Comparison of ENCODE assay signal across 22 cellular contexts in the genomic region with DNA sequence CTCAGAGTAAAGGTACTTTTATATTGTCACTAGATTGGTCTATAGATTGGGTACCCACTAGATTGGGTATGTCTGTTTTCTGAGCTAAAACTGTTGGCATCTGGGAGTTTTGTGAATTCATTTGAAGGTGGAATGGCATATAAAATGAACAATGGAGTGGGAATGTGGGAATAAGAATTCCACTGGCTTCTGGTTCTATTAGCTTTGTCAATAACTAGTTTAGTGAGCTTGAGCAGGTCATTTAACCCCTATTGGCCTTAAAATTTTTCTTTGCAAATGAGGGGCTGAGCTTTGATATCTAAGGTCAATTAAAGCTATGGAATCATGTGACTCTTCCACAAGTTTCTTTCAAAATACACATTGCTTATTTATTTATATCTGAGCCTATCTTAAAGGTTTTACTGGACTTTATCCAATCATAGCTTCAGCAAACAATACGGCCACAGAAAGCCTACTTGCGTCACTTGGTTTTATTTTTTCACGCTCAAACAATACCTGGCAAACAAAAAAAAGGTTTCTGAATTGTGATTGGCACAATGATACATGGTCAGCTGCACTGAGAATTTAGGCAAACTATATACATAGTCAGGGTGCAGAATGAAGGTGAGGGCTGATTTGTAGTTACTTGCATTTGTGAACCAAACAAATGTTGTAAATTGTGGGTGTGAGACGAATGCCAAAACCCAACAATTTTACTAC. TPM values are rescaled to one million over a fixed set of nuclear protein-coding genes. Genes with fewer than 3 reads are reported as not detected.
DNase-seq lines count a peak whose midpoint lies in the region; ATAC-seq, FAIRE-seq and TF ChIP-seq lines count a peak whose summit lies in the region.
"Had no signal": no experiment of that assay in that cellular context is flagged by ENCODE, and none has a peak within 500 bp of the region (broad histone marks: within the 10 kb centered on the region; RNA-seq: fewer than 3 reads in every experiment).

No MANE protein-coding gene starts in this region.

- DNase-seq in HepG2 (ENCODE audit: low spot score) (no peak), right lobe of liver (no peak), H1 (ENCODE audit: low read depth in 1 of 2, low spot score in 2 of 2) (no peak), pancreas (peak in 3 of 6 donors; percentile 20 to 32 (median 24)), omental fat pad (ENCODE audit: low spot score) (no peak), DMS53 treated with DMSO at 0.1 percent for 48 hours (lab: John Stamatoyannopoulos, UW; ENCODE audit: unreplicated experiment) (no peak)
- DNase-seq: AML-193; BE2C; CD4-positive, alpha-beta T cell; CD8-positive, alpha-beta memory T cell; DMS 273 treated with DMSO at 0.1 percent for 48 hours; DMS79 treated with DMSO at 0.1 percent for 48 hours; GF-D8; H9; HFFc6 had no signal

- no peak overlapping the region for H2BK15ac ChIP-seq in H1 (ENCODE audit: low read length)

- no peak overlapping the region for H4K8ac ChIP-seq in H1 (ENCODE audit: extremely low read depth, insufficient read depth, low read length)

- no peak overlapping the region for H3K23ac ChIP-seq in H1 (ENCODE audit: insufficient read length)

- no peak overlapping the region for H3K27ac ChIP-seq in HepG2 (ENCODE audit: extremely low read length, insufficient read depth, low read length)
- no peak overlapping the region for H3K27ac ChIP-seq in right lobe of liver
- no peak overlapping the region for H3K27ac ChIP-seq in H1 (ENCODE audit: low read depth, low read length)
- peak overlapping the region; percentile 27 to 82 (median 54) for H3K27ac ChIP-seq in pancreas
- H3K27ac ChIP-seq: 22Rv1; BLaER1 treated with 17β-estradiol and CSF1 and Interleukin-3, amounts not matched to agents 10 nM and 100 nM had no signal

- H3K56ac ChIP-seq in H1 (replicated peaks; ENCODE audit: insufficient read length, low read depth, low read length) = no peak overlapping the region

- H3K79me1 ChIP-seq in H1 (ENCODE audit: low read depth, low read length) = no peaks in the 10 kb centered on the region

- H3K4me3 ChIP-seq in HepG2 (replicated peaks in 1 of 3; ENCODE audit: insufficient read depth in 1 of 3, low read depth in 2 of 3, low read length in 3 of 3) (no peak overlapping the region), right lobe of liver (no peak overlapping the region), H1 (ENCODE audit: extremely low read depth in 1 of 4, insufficient read depth in 2 of 4, low read depth in 3 of 4, low read length in 4 of 4) (no peak overlapping the region), pancreas (peak overlapping the region in 1 of 4 donors; percentile 13)
- H3K4me3 ChIP-seq: BLaER1 treated with 17β-estradiol and CSF1 and Interleukin-3, amounts not matched to agents 10 nM and 100 nM had no signal

- no TSS peak for BruUV-seq in HepG2 (replicated peaks; lab: Mats Ljungman, UMichigan)

- H2BK20ac ChIP-seq in H1 (ENCODE audit: low read length) = no peak overlapping the region

- H3K27me3 ChIP-seq in HepG2 (ENCODE audit: control insufficient read depth in 1 of 2, insufficient read depth in 2 of 2, low read length in 2 of 2) (no peaks in the 10 kb centered on the region), right lobe of liver (no peaks in the 10 kb centered on the region), H1 (replicated peaks in 1 of 4; ENCODE audit: control insufficient read depth in 3 of 4, extremely low read depth in 1 of 4, insufficient read depth in 3 of 4, low read length in 3 of 4) (no peaks in the 10 kb centered on the region), pancreas (no peaks in the 10 kb centered on the region)
- H3K27me3 ChIP-seq: BE2C; BLaER1 treated with 17β-estradiol and CSF1 and Interleukin-3, amounts not matched to agents 10 nM and 100 nM had no signal

- TF ChIP-seq EP300 in HepG2 (IDR thresholded peaks at IDR 0.05; ENCODE audit: low read depth in 2 of 2, low read length in 2 of 2) (no peak), HepG2 (CRISPR knock-in tag; IDR thresholded peaks at IDR 0.05; ENCODE audit: borderline replicate concordance) (no peak), H1 (IDR thresholded peaks at IDR 0.05; ENCODE audit: borderline replicate concordance in 1 of 2, low read depth in 2 of 2, low read length in 2 of 2) (no peak)

- in situ Hi-C loops in HepG2 (cut with HindIII; ENCODE audit: extremely low pct_ligation_motif_present, low pct_unique_long_range_greater_than_20kb) = no loop called here

- intact Hi-C loops in HepG2 (cut with micrococcal nuclease; ENCODE audit: unreplicated experiment) = no loop called here
- intact Hi-C loops in right lobe of liver (cut with DNase I) = no loop called here
- intact Hi-C loops in pancreas (cut with DNase I) = no loop called here

- H3K36me3 ChIP-seq in HepG2 (replicated peaks in 1 of 2; ENCODE audit: control insufficient read depth in 1 of 2, insufficient read depth in 2 of 2, low read length in 2 of 2) = no peaks in the 10 kb centered on the region
- no peaks in the 10 kb centered on the region for H3K36me3 ChIP-seq in right lobe of liver
- no peaks in the 10 kb centered on the region for H3K36me3 ChIP-seq in H1 (ENCODE audit: control insufficient read depth in 2 of 4, insufficient read depth in 4 of 4, low read length in 3 of 4)
- H3K36me3 ChIP-seq in pancreas = no peaks in the 10 kb centered on the region
- H3K36me3 ChIP-seq: BE2C; BLaER1 treated with 17β-estradiol and CSF1 and Interleukin-3, amounts not matched to agents 10 nM and 100 nM had no signal

- H2AFZ ChIP-seq in HepG2 (ENCODE audit: low read length) = no peak overlapping the region
- peak overlapping the region; percentile 53; the same call in 1 of the 2 replicates for H2AFZ ChIP-seq in H1 (ENCODE audit: low read length)

- H3K9me3 ChIP-seq in HepG2 (ENCODE audit: low read length) (no peaks in the 10 kb centered on the region), right lobe of liver (no peaks in the 10 kb centered on the region), H1 (ENCODE audit: insufficient read depth in 2 of 2, low read depth in 1 of 2, low read length in 1 of 2) (no peaks in the 10 kb centered on the region), pancreas (no peaks in the 10 kb centered on the region)
- H3K9me3 ChIP-seq: BE2C; BLaER1 treated with 17β-estradiol and CSF1 and Interleukin-3, amounts not matched to agents 10 nM and 100 nM had no signal

- no peak overlapping the region for H2AK5ac ChIP-seq in H1 (ENCODE audit: low read depth, low read length)

- TF ChIP-seq CTCF in HepG2 (CRISPR knock-in tag; IDR thresholded peaks at IDR 0.05) = no peak
- no peak for TF ChIP-seq CTCF in right lobe of liver (IDR thresholded peaks at IDR 0.05)
- no peak for TF ChIP-seq CTCF in H1 (IDR thresholded peaks at IDR 0.05; ENCODE audit: control extremely low read depth in 1 of 3, insufficient read depth in 1 of 3, low read depth in 1 of 3, low read length in 3 of 3)
- no peak for TF ChIP-seq CTCF in pancreas (IDR thresholded peaks at IDR 0.05)
- no peak for TF ChIP-seq CTCF in omental fat pad (IDR thresholded peaks at IDR 0.05)

- no peak for TF ChIP-seq RAD21 in HepG2 (CRISPR knock-in tag; IDR thresholded peaks at IDR 0.05)
- no peak for TF ChIP-seq RAD21 in H1 (IDR thresholded peaks at IDR 0.05 in 1 of 2, conservative IDR thresholded peaks at IDR 0.05 in 1 of 2; ENCODE audit: low read depth in 2 of 2, low read length in 2 of 2)

- H4K20me1 ChIP-seq in HepG2 (ENCODE audit: insufficient read depth, low read length) (no peaks in the 10 kb centered on the region), H1 (replicated peaks in 1 of 2; ENCODE audit: control insufficient read depth in 1 of 2, insufficient read depth in 2 of 2, low read length in 2 of 2) (no peaks in the 10 kb centered on the region)
- H4K20me1 ChIP-seq: BLaER1 treated with 17β-estradiol and CSF1 and Interleukin-3, amounts not matched to agents 10 nM and 100 nM had no signal

- H3K4me2 ChIP-seq in HepG2 (ENCODE audit: low read depth, low read length) (peak overlapping the region; percentile 2; the same call in 1 of the 2 replicates), H1 (ENCODE audit: insufficient read depth in 1 of 2, low read depth in 2 of 2, low read length in 2 of 2) (no peak overlapping the region)
- H3K4me2 ChIP-seq: BLaER1 treated with 17β-estradiol and CSF1 and Interleukin-3, amounts not matched to agents 10 nM and 100 nM had no signal

- POLR2A ChIA-PET in HepG2 (lab: Yijun Ruan, JAX) (no interaction called here), H1 (lab: Charles Lee; ENCODE audit: partially characterized antibody) (no interaction called here)

- H3K14ac ChIP-seq in H1 (ENCODE audit: insufficient read length) = no peak overlapping the region

- no peak overlapping the region for H2BK5ac ChIP-seq in H1 (ENCODE audit: low read depth, low read length)

- H4K91ac ChIP-seq in H1 (replicated peaks; ENCODE audit: insufficient read length, low read length) = no peak overlapping the region

- no peak overlapping the region for H2BK12ac ChIP-seq in H1 (ENCODE audit: low read depth, low read length)

- H3K4me1 ChIP-seq in HepG2 (ENCODE audit: insufficient read depth, low read length) (0 out of 2 replicates have a peak, but pooled peaks cover 5% of the 10 kb centered on the region), right lobe of liver (no peaks in the 10 kb centered on the region), H1 (replicated peaks in 1 of 4; ENCODE audit: control insufficient read depth in 3 of 4, insufficient read depth in 4 of 4, low read length in 3 of 4) (no peaks in the 10 kb centered on the region), pancreas (peaks cover 31 to 57% (median 54%) of the 10 kb centered on the region in 3 donors)
- H3K4me1 ChIP-seq: BE2C had no signal

- no peak overlapping the region for H3K18ac ChIP-seq in H1 (ENCODE audit: extremely low read depth, low read length)

- WGBS in HepG2 (ENCODE audit: low lambda C conversion rate) = 31% methylated on average over 4 of the region's 4 CpGs
- 68% methylated on average over 4 of the region's 4 CpGs for WGBS in right lobe of liver (ENCODE audit: insufficient coverage, low coverage, low lambda C conversion rate, missing lambda C conversion rate)
- 94% methylated on average over 4 of the region's 4 CpGs; no CpG with 5 or more reads in 1 of the 2 experiments for WGBS in H1 (ENCODE audit: extremely low coverage in 1 of 2, insufficient coverage in 1 of 2, insufficient read length in 1 of 2, insufficient replicate concordance in 2 of 2, low coverage in 1 of 2, low lambda C conversion rate in 2 of 2, missing lambda C conversion rate in 1 of 2), 2 experiments
- 41 to 42% methylated on average over 4 of the region's 4 CpGs for WGBS in pancreas, 2 donors

- FAIRE-seq in HepG2 (lab: Jason Lieb, UNC) (no peak), H1 (lab: Jason Lieb, UNC) (no peak), pancreas (lab: Jason Lieb, UNC) (no peak)
- FAIRE-seq: A204.1, D721Med, GM12891, GM18507 had no signal

- no peak overlapping the region for H4K5ac ChIP-seq in H1 (ENCODE audit: insufficient read length, low read depth, low read length)

- TF ChIP-seq POLR2A in HepG2 (IDR thresholded peaks at IDR 0.05; ENCODE audit: insufficient read depth in 1 of 2, low read depth in 2 of 2, low read length in 2 of 2) (no peak), right lobe of liver (IDR thresholded peaks at IDR 0.05) (no peak), H1 (IDR thresholded peaks at IDR 0.05; ENCODE audit: control extremely low read depth in 1 of 2, low read depth in 2 of 2, low read length in 2 of 2) (no peak)

- H3K9ac ChIP-seq in HepG2 (ENCODE audit: insufficient read depth, low read depth, low read length) = no peak overlapping the region
- no peak overlapping the region; a peak in 1 of 7 replicates for H3K9ac ChIP-seq in H1 (replicated peaks in 1 of 4; ENCODE audit: extremely low read depth in 1 of 4, low read depth in 3 of 4, low read length in 3 of 4)
- H3K9ac ChIP-seq: BLaER1 treated with 17β-estradiol and CSF1 and Interleukin-3, amounts not matched to agents 10 nM and 100 nM had no signal

- no peaks in the 10 kb centered on the region for H3K79me2 ChIP-seq in HepG2 (ENCODE audit: insufficient read depth, low read length)
- H3K79me2 ChIP-seq in H1 (ENCODE audit: control insufficient read depth in 1 of 2, insufficient read depth in 2 of 2, low read length in 2 of 2) = no peaks in the 10 kb centered on the region

- no peak overlapping the region for H2BK120ac ChIP-seq in H1 (replicated peaks; ENCODE audit: low read depth, low read length)

- H3K4ac ChIP-seq in H1 (replicated peaks; ENCODE audit: insufficient read length, low read depth, low read length) = no peak overlapping the region

- ATAC-seq in HepG2 (no peak), right lobe of liver (no peak), pancreas (peak; percentile 69 to 84 (median 78)), omental fat pad (ENCODE audit: low FRiP score) (no peak), GM19463 (IDR thresholded peaks at IDR 0.05; ENCODE audit: unreplicated experiment) (no peak)

- CTCF ChIA-PET in HepG2 (lab: Yijun Ruan, JAX; ENCODE audit: low intra/inter-chr PET ratio, low total read pairs) (no interaction called here), H1 (lab: Charles Lee; ENCODE audit: partially characterized antibody) (interaction anchor here (1.2 kb wide), 1 partner anchor 215 kb away, joined by 3 read pairs; no protein-coding TSS in a partner anchor)

- H3K23me2 ChIP-seq in H1 (ENCODE audit: low read depth, low read length) = no peaks in the 10 kb centered on the region

RNA-seq across cellular contexts. Expression of a gene that starts 28.8 kb away (rescaled TPM):
- total RNA-seq in HepG2 (2016; rRNA removed; fragmentation: Illumina TruSeq; extraction: Trizol) (61.4 and 62.3 TPM in 2 replicates), right lobe of liver (100 to 1,000 TPM in 2 of 6 experiments, 10 to 100 TPM in 4; 49.4 to 129 (median 74.5) TPM), pancreas (100 to 1,000 TPM; 304 to 497 (median 336) TPM), omental fat pad (10 to 100 TPM; 54.7 to 94.6 (median 70.6) TPM)
- 20.6 and 24.7 TPM in 2 replicates for total RNA-seq in HepG2 (2016; cell fraction: cytosol; rRNA removed; fragmentation: Illumina TruSeq; extraction: Trizol; ENCODE audit: low read depth)
- 58.6 TPM in 2 replicates for total RNA-seq in HepG2 (2016; cell fraction: insoluble cytoplasmic fraction; rRNA removed; fragmentation: Illumina TruSeq; extraction: Trizol)
- 55.8 and 67.6 TPM in 2 replicates for total RNA-seq in HepG2 (2016; cell fraction: membrane; rRNA removed; fragmentation: Illumina TruSeq; extraction: Trizol)
- 88.9 and 104 TPM in 2 replicates for total RNA-seq in HepG2 (2016; cell fraction: nucleus; rRNA removed; fragmentation: Illumina TruSeq; extraction: Trizol)
- polyA plus RNA-seq in HepG2 (2011; rRNA removed) (35.3 and 44.8 TPM in 2 replicates), H1 (2011; rRNA removed) (1.2 and 1.9 TPM in 2 replicates), pancreas (10 to 100 TPM; 85.6 to 99.0 TPM)
- 18.4 and 22.5 TPM in 2 replicates for polyA plus RNA-seq in HepG2 (2011; cell fraction: cytosol; rRNA removed)
- 53.6 and 55.5 TPM in 2 replicates for polyA plus RNA-seq in HepG2 (2011; cell fraction: nucleus; rRNA removed)
- 46.5 and 98.8 TPM in 2 replicates for polyA plus RNA-seq in HepG2 (2012)
- polyA plus RNA-seq in HepG2 (2016; cell fraction: cytosol; fragmentation: Illumina TruSeq; extraction: Trizol; ENCODE audit: low read depth) = 11.8 and 15.3 TPM in 2 replicates
- polyA plus RNA-seq in HepG2 (2016; cell fraction: insoluble cytoplasmic fraction; fragmentation: Illumina TruSeq; extraction: Trizol; ENCODE audit: low read depth) = 41.0 and 41.5 TPM in 2 replicates
- 30.8 and 35.3 TPM in 2 replicates for polyA plus RNA-seq in HepG2 (2016; cell fraction: membrane; fragmentation: Illumina TruSeq; extraction: Trizol; ENCODE audit: low read depth)
- polyA plus RNA-seq in HepG2 (2016; cell fraction: nucleus; fragmentation: Illumina TruSeq; extraction: Trizol; ENCODE audit: insufficient read depth, low read depth) = 84.9 and 97.5 TPM in 2 replicates
- polyA minus RNA-seq in HepG2 (2011; rRNA and poly(A)+ RNA removed; ENCODE audit: low replicate concordance) = 41.9 and 108 TPM in 2 replicates
- 29.6 and 32.2 TPM in 2 replicates for polyA minus RNA-seq in HepG2 (2011; cell fraction: cytosol; rRNA and poly(A)+ RNA removed)
- 110 and 150 TPM in 2 replicates for polyA minus RNA-seq in HepG2 (2011; cell fraction: nucleus; rRNA and poly(A)+ RNA removed)
- total RNA-seq in H1 (2021; fragmentation: NEBNext Ultra II Directional; extraction: Animal tissue kit (Norgen Biotek cat#: 25700)) = 12.6 and 13.5 TPM in 2 replicates
- 2.9 TPM for polyA plus RNA-seq in H1 (2011; cell fraction: cytosol; rRNA removed)
- 4.5 TPM for polyA plus RNA-seq in H1 (2011; cell fraction: nucleus; rRNA removed)
- 3.3 to 11.2 TPM (median 8.7 TPM) in 4 replicates for polyA plus RNA-seq in H1 (2012, experiment 1 of 2)
- 0.39 TPM for polyA plus RNA-seq in H1 (2012, experiment 2 of 2)
- polyA plus RNA-seq in H1 (2013, experiment 1 of 2) = 5.1 TPM
- 5.3 TPM for polyA plus RNA-seq in H1 (2013, experiment 2 of 2)
- 4.6 and 5.6 TPM in 2 replicates for polyA minus RNA-seq in H1 (2011; rRNA and poly(A)+ RNA removed)
- 3.9 TPM for polyA minus RNA-seq in H1 (2011; cell fraction: cytosol; rRNA and poly(A)+ RNA removed)
- 11.9 TPM for polyA minus RNA-seq in H1 (2011; cell fraction: nucleus; rRNA and poly(A)+ RNA removed)

Comparison
In these comparisons a context has a peak if more than half of its experiments do, and no peak if none do; other contexts are left out.
1. ATAC-seq: peak in pancreas (4 of 4); none in HepG2 (single experiment), right lobe of liver (0 of 4), omental fat pad (single experiment) and GM19463 (single experiment).
2. H3K27ac ChIP-seq: peak in pancreas (4 of 4); none in HepG2 (single experiment), right lobe of liver (0 of 3) and H1 (single experiment).